In genomic region chr2:54638103-54638502, GRCh38 we compare ENCODE assay signal across 17 cellular contexts.
DNase-seq lines count a peak whose midpoint lies in the region; ATAC-seq and TF ChIP-seq lines count a peak whose summit lies in the region.
"Had no signal": no experiment of that assay in that cellular context is flagged by ENCODE, and none has a peak within 500 bp of the region (broad histone marks: within the 10 kb centered on the region; RNA-seq: fewer than 3 reads in every experiment).

No MANE protein-coding gene starts in this region.

- intact Hi-C loops in activated B cell treated with CpG ODN at 0.5 μM for 24 hours (cut with micrococcal nuclease), result loop anchor here (2.0 to 5.0 kb wide), 3 partner anchors 19 to 41 kb away; no protein-coding TSS in a partner anchor
- intact Hi-C loops in sciatic nerve (cut with DNase I), result no loop called here

- peak overlapping the region; percentile 61 for H3K27ac Mint-ChIP-seq in activated B cell treated with CpG ODN at 0.5 μM for 24 hours
- H3K27ac Mint-ChIP-seq: activated CD8-positive, alpha-beta T cell treated with anti-CD3 and anti-CD28 coated beads for 36 hours; activated naive CD8-positive, alpha-beta T cell treated with anti-CD3 and anti-CD28 coated beads, Interleukin-2, amount 10 ng/mL, durations not matched to agents 7 days and 5 days; dendritic cell treated with granulocyte-macrophage colony-stimulating factor and Interleukin-4, amounts not matched to agents 40 ng/mL and 50 ng/mL, for 4 days had no signal

- H3K4me1 Mint-ChIP-seq in activated B cell treated with CpG ODN at 0.5 μM for 24 hours, result peaks cover 47% of the 10 kb centered on the region

- H3K4me3 Mint-ChIP-seq in activated B cell treated with CpG ODN at 0.5 μM for 24 hours, result no peak overlapping the region
- H3K4me3 Mint-ChIP-seq: activated CD8-positive, alpha-beta T cell treated with anti-CD3 and anti-CD28 coated beads for 36 hours; activated naive CD8-positive, alpha-beta T cell treated with anti-CD3 and anti-CD28 coated beads, Interleukin-2, amount 10 ng/mL, durations not matched to agents 7 days and 5 days; dendritic cell treated with granulocyte-macrophage colony-stimulating factor and Interleukin-4, amounts not matched to agents 40 ng/mL and 50 ng/mL, for 4 days had no signal

- POLR2A ChIA-PET in activated B cell treated with CpG ODN at 0.5 μM for 24 hours (lab: Charles Lee), result interaction anchor here (0.9 kb wide), 1 partner anchor 114 kb away, joined by 3 read pairs; no protein-coding TSS in a partner anchor

- TF ChIP-seq CTCF in GM12864 (IDR thresholded peaks at IDR 0.05; ENCODE audit: low read depth, low read length, missing control alignments), result no peak
- no peak for TF ChIP-seq CTCF in activated B cell treated with CpG ODN at 0.5 μM for 24 hours (IDR thresholded peaks at IDR 0.05)

- DNase-seq in GM12864 (ENCODE audit: low read depth) (peak; percentile 30), activated B cell treated with CpG ODN at 0.5 μM for 24 hours (no peak), cerebellar nuclear complex (lab: John Stamatoyannopoulos, UW) (no peak), sciatic nerve (ENCODE audit: low spot score) (no peak), GM19240 (ENCODE audit: insufficient read length, low spot score) (no peak)
- no peak for DNase-seq in stimulated activated naive CD4-positive, alpha-beta T cell treated with Interleukin-2 at 50 U/mL for 16 hours (lab: John Stamatoyannopoulos, UW)
- DNase-seq: activated CD8-positive, alpha-beta T cell treated with anti-CD3 and anti-CD28 coated beads for 36 hours; activated naive CD8-positive, alpha-beta T cell treated with anti-CD3 and anti-CD28 coated beads, Interleukin-2, amount 10 ng/mL, durations not matched to agents 7 days and 5 days; AML-193; foreskin melanocyte; NCI-H1092 treated with DMSO at 0.1 percent for 48 hours; pancreas; stimulated activated CD4-positive, alpha-beta T cell treated with anti-CD3 and anti-CD28 coated beads, Interleukin-4, amount 100 ng/mL, for 1 hour had no signal

- ATAC-seq in GM19395 (IDR thresholded peaks at IDR 0.05; ENCODE audit: unreplicated experiment), result peak; percentile 47
- peak; percentile 22 for ATAC-seq in HG03196 (IDR thresholded peaks at IDR 0.05; ENCODE audit: unreplicated experiment)
- ATAC-seq in activated B cell treated with CpG ODN at 0.5 μM for 24 hours (ENCODE audit: low read depth), result peak; percentile 27
- no peak for ATAC-seq in sciatic nerve
- ATAC-seq: activated CD8-positive, alpha-beta T cell treated with anti-CD3 and anti-CD28 coated beads for 36 hours; left lobe of liver; pancreas had no signal

- H3K9me3 Mint-ChIP-seq in activated B cell treated with CpG ODN at 0.5 μM for 24 hours, result no peaks in the 10 kb centered on the region
- H3K9me3 Mint-ChIP-seq: activated CD8-positive, alpha-beta T cell treated with anti-CD3 and anti-CD28 coated beads for 36 hours; activated naive CD8-positive, alpha-beta T cell treated with anti-CD3 and anti-CD28 coated beads, Interleukin-2, amount 10 ng/mL, durations not matched to agents 7 days and 5 days; dendritic cell treated with granulocyte-macrophage colony-stimulating factor and Interleukin-4, amounts not matched to agents 40 ng/mL and 50 ng/mL, for 4 days had no signal

- no peak overlapping the region for H3K4me3 ChIP-seq in GM12864 (ENCODE audit: low read depth, low read length)
- H3K4me3 ChIP-seq: pancreas had no signal

- CTCF ChIA-PET in activated B cell treated with CpG ODN at 0.5 μM for 24 hours (lab: Charles Lee), result interaction anchor here (0.7 to 2.6 kb wide), 4 partner anchors 66 to 531 kb away, joined by 3 to 16 read pairs (median 7); no protein-coding TSS in a partner anchor

- H3K27me3 Mint-ChIP-seq in activated B cell treated with CpG ODN at 0.5 μM for 24 hours, result no peaks in the 10 kb centered on the region
- H3K27me3 Mint-ChIP-seq: activated CD8-positive, alpha-beta T cell treated with anti-CD3 and anti-CD28 coated beads for 36 hours; activated naive CD8-positive, alpha-beta T cell treated with anti-CD3 and anti-CD28 coated beads, Interleukin-2, amount 10 ng/mL, durations not matched to agents 7 days and 5 days; dendritic cell treated with granulocyte-macrophage colony-stimulating factor and Interleukin-4, amounts not matched to agents 40 ng/mL and 50 ng/mL, for 4 days had no signal

- H3K36me3 Mint-ChIP-seq in activated B cell treated with CpG ODN at 0.5 μM for 24 hours (ENCODE audit: low read depth), result peaks cover 75% of the 10 kb centered on the region
